23 cellular contexts compared by ENCODE assay signal in genomic region chr2:102369866-102370265, GRCh38. TPM values are rescaled to one million over a fixed set of nuclear protein-coding genes. Genes with fewer than 3 reads are reported as not detected.
"Had no signal": no experiment of that assay in that cellular context is flagged by ENCODE, and none has a peak within 500 bp of the region (broad histone marks: within the 10 kb centered on the region; RNA-seq: fewer than 3 reads in every experiment).

No MANE protein-coding gene starts in this region.

- DNase-seq: colonic mucosa; dermis blood vessel endothelial cell; effector CD4-positive, alpha-beta T cell; foreskin melanocyte; head of caudate nucleus; kidney glomerular epithelial cell; mesendoderm; naive thymus-derived CD4-positive, alpha-beta T cell; posterior cingulate gyrus; spleen; stimulated activated CD4-positive, alpha-beta T cell treated with anti-CD3 and anti-CD28 coated beads, Interleukin-15, amount 100 ng/mL, for 24 hours; stimulated activated CD4-positive, alpha-beta T cell treated with anti-CD3 and anti-CD28 coated beads, Interleukin-1b, Interleukin-23, amount 100 ng/mL, for 48 hours; stimulated activated CD4-positive, alpha-beta T cell treated with anti-CD3 and anti-CD28 coated beads, Interleukin-4, amount 100 ng/mL, for 24 hours; stimulated activated naive B cell treated with anti-CD40 and anti-IgM and Interleukin-4, amounts not matched to agents 10 μg/mL and 1 μg/mL and 100 μg/mL, for 72 hours; stimulated activated naive CD8-positive, alpha-beta T cell treated with anti-CD3 and anti-CD28 coated beads, Interleukin-15, amount 100 ng/mL, for 72 hours; testis had no signal

- H3K4me3 ChIP-seq: colonic mucosa, hepatocyte, spleen, testis, tibial nerve had no signal

- H3K27me3 Mint-ChIP-seq: naive thymus-derived CD4-positive, alpha-beta T cell; stimulated activated naive CD8-positive, alpha-beta T cell treated with anti-CD3 and anti-CD28 coated beads, Interleukin-15, amount 100 ng/mL, for 72 hours had no signal

- FAIRE-seq: islet of Langerhans had no signal

- H3K4me1 Mint-ChIP-seq: neural crest cell had no signal

- H3K27ac ChIP-seq: colonic mucosa, hepatocyte, testis, tibial nerve had no signal

- H3K9me3 ChIP-seq: colonic mucosa, testis had no signal

- ATAC-seq: naive thymus-derived CD4-positive, alpha-beta T cell; sciatic nerve; stimulated activated naive B cell treated with anti-CD40 and anti-IgM and Interleukin-4, amounts not matched to agents 10 μg/mL and 1 μg/mL and 100 μg/mL, for 72 hours; stimulated activated naive CD8-positive, alpha-beta T cell treated with anti-CD3 and anti-CD28 coated beads, Interleukin-15, amount 100 ng/mL, for 72 hours had no signal

- H2AFZ ChIP-seq: hepatocyte had no signal

- H3K79me2 ChIP-seq: hepatocyte had no signal

- H3K4me2 ChIP-seq: hepatocyte had no signal

- H3K27me3 ChIP-seq: colonic mucosa, hepatocyte, spleen, testis, tibial nerve had no signal

- H3K4me3 Mint-ChIP-seq: neural crest cell; stimulated activated naive B cell treated with anti-CD40 and anti-IgM and Interleukin-4, amounts not matched to agents 10 μg/mL and 1 μg/mL and 100 μg/mL, for 72 hours; stimulated activated naive CD8-positive, alpha-beta T cell treated with anti-CD3 and anti-CD28 coated beads, Interleukin-15, amount 100 ng/mL, for 72 hours had no signal

- H3K27ac Mint-ChIP-seq: stimulated activated naive B cell treated with anti-CD40 and anti-IgM and Interleukin-4, amounts not matched to agents 10 μg/mL and 1 μg/mL and 100 μg/mL, for 72 hours; stimulated activated naive CD8-positive, alpha-beta T cell treated with anti-CD3 and anti-CD28 coated beads, Interleukin-15, amount 100 ng/mL, for 72 hours had no signal

- H3K36me3 ChIP-seq: colonic mucosa had no signal

- H3K4me1 ChIP-seq: colonic mucosa, testis, tibial nerve had no signal

RNA-seq across cellular contexts. Expression of gene IL18R1, which starts 14.3 kb away (rescaled TPM):
- total RNA-seq: neural crest cell had no signal

RNA-seq across cellular contexts. Expression of gene IL18RAP, which starts 53.1 kb away (rescaled TPM):
- total RNA-seq: dermis blood vessel endothelial cell, lung microvascular endothelial cell, neural crest cell, osteocyte had no signal
- polyA plus RNA-seq: hepatocyte; naive thymus-derived CD4-positive, alpha-beta T cell had no signal

RNA-seq across cellular contexts. Expression of gene IL1RL1, which starts 58.5 kb away (rescaled TPM):
- total RNA-seq: neural crest cell, osteocyte had no signal
- polyA plus RNA-seq: naive thymus-derived CD4-positive, alpha-beta T cell had no signal
